In the genomic region with DNA sequence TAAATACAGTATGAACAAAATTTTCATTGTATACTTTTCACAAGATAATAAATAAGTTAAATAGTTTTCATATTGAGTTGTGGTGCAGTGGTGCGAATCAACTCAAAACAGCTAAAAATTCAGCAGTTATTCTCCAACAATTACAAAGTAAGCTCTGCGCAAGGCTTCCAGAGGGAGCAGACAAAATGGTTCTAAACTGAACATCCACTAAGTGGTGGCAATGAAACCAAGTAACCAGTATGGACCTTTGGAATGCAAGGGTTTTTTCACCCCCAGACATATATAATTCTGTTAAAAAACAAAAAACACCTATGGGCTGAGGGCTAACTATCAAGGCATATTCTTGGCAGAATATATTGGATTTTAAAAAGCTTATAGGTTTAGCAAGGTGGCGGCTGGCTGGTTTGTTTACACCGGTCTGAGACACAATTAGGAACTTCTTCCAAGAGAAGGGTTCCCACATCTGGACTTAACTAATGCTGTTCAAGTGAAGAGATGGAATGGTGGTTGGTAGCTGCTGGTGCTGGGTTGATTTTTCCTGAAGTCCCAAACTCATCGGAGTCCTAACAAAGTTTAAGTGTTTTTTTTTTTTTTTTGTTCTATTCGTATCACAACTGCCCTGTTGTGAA, we compare ENCODE assay signal across 8 cellular contexts. TPM values are rescaled to one million over a fixed set of nuclear protein-coding genes. Genes with fewer than 3 reads are reported as not detected.
A peak's percentile ranks its signal among the peaks of the same experiment; 100 is the strongest.
DNase-seq lines count a peak whose midpoint lies in the region; ATAC-seq and TF ChIP-seq lines count a peak whose summit lies in the region.

No MANE protein-coding gene starts in this region.

- no peak for TF ChIP-seq CTCF in cardiac fibroblast (IDR thresholded peaks at IDR 0.05; ENCODE audit: low read depth, low read length)
- no peak for TF ChIP-seq CTCF in GM13977 (IDR thresholded peaks at IDR 0.05; ENCODE audit: extremely low read depth, insufficient read depth, missing control alignments)

- DNase-seq in AML-193 (lab: John Stamatoyannopoulos, UW): peak; percentile 19 to 24
- DNase-seq in LoVo (ENCODE audit: low spot score): peak; percentile 25
- DNase-seq in cardiac fibroblast (ENCODE audit: low read depth in 2 of 2): peak; percentile 54 to 58
- no peak for DNase-seq in mesendoderm
- DNase-seq in aorta: no peak
- DNase-seq in ecto neural progenitor cell (ENCODE audit: low spot score): no peak
- DNase-seq in GM13977 (ENCODE audit: low spot score): no peak

- in situ Hi-C loops in GM13977 (cut with MboI; ENCODE audit: low pct_unique_long_range_greater_than_20kb, low sequenced_read_pairs, unreplicated experiment): loop anchor here (10.0 kb wide), 2 partner anchors 59 to 261 kb away; no protein-coding TSS in a partner anchor

- no peaks in the 10 kb centered on the region for H3K9me3 ChIP-seq in aorta (ENCODE audit: control insufficient read depth, low read length)

- no peak overlapping the region for H3K18ac ChIP-seq in mesendoderm (ENCODE audit: low read length)

- H3K79me1 ChIP-seq in mesendoderm (ENCODE audit: low read length): no peaks in the 10 kb centered on the region

- H3K4me1 ChIP-seq in mesendoderm (ENCODE audit: control insufficient read depth, low read depth, low read length): peaks cover 14% of the 10 kb centered on the region
- H3K4me1 ChIP-seq in aorta (ENCODE audit: control insufficient read depth in 1 of 2, insufficient read depth in 2 of 2, low read length in 2 of 2): no peaks in the 10 kb centered on the region

- peak overlapping the region; percentile 98 for H3K9ac ChIP-seq in mesendoderm (ENCODE audit: low read length)

- H4K8ac ChIP-seq in mesendoderm (ENCODE audit: low read depth, low read length): no peak overlapping the region

- H2AK5ac ChIP-seq in mesendoderm (ENCODE audit: low read length): no peak overlapping the region

- ATAC-seq in aorta (ENCODE audit: low FRiP score) (no peak), GM18868 (IDR thresholded peaks at IDR 0.05; ENCODE audit: unreplicated experiment) (no peak)

- H3K36me3 ChIP-seq in mesendoderm (ENCODE audit: control insufficient read depth, insufficient read depth, low read length): no peaks in the 10 kb centered on the region
- H3K36me3 ChIP-seq in aorta (ENCODE audit: control insufficient read depth in 1 of 2, insufficient read depth in 2 of 2, low read length in 1 of 2): peaks cover 0 to 10% of the 10 kb centered on the region in 2 donors

- intact Hi-C loops in aorta (cut with DNase I): loop anchor here (2.0 to 10.0 kb wide), 5 partner anchors 199 to 1169 kb away; no protein-coding TSS in a partner anchor

- peak overlapping the region; percentile 61 for H3K4me2 ChIP-seq in mesendoderm (ENCODE audit: low read length)

- no peak overlapping the region for H4K5ac ChIP-seq in mesendoderm (ENCODE audit: low read length)

- no peak overlapping the region for H2BK15ac ChIP-seq in mesendoderm (replicated peaks; ENCODE audit: low read depth)

- H2BK120ac ChIP-seq in mesendoderm (ENCODE audit: low read depth, low read length): no peak overlapping the region

- H3K27me3 ChIP-seq in mesendoderm (ENCODE audit: insufficient read depth, low read length, poor library complexity): no peaks in the 10 kb centered on the region
- no peaks in the 10 kb centered on the region for H3K27me3 ChIP-seq in aorta (ENCODE audit: control insufficient read depth in 1 of 2, insufficient read depth in 2 of 2, low read length in 1 of 2)

- H3K79me2 ChIP-seq in mesendoderm (ENCODE audit: control insufficient read depth, insufficient read depth, low read length): peaks cover 35% of the 10 kb centered on the region

- H3K4me3 ChIP-seq in cardiac fibroblast (replicated peaks in 1 of 2; ENCODE audit: low read depth in 2 of 2, low read length in 2 of 2) (peak overlapping the region; percentile 84 to 87), mesendoderm (ENCODE audit: low read length) (peak overlapping the region; percentile 42), aorta (ENCODE audit: low read length in 2 of 2) (peak overlapping the region; percentile 74 to 96)

- H3K27ac ChIP-seq in mesendoderm (ENCODE audit: low read depth, low read length) (no peak overlapping the region), aorta (ENCODE audit: low read depth in 1 of 2, low read length in 2 of 2) (peak overlapping the region in 1 of 2 donors; percentile 34)

- no peak overlapping the region for H3K23ac ChIP-seq in mesendoderm (ENCODE audit: low read length)

- peak overlapping the region; percentile 98 for H3K56ac ChIP-seq in mesendoderm (ENCODE audit: low read length)

- no peak overlapping the region for H2BK5ac ChIP-seq in mesendoderm (ENCODE audit: low read length)

- no CpG with 5 or more reads among the region's 6 CpGs for WGBS in mesendoderm (ENCODE audit: extremely low coverage, insufficient coverage, low lambda C conversion rate)
- WGBS in aorta, 2 donors: 1% methylated on average over 6 of the region's 6 CpGs

- H3K4ac ChIP-seq in mesendoderm (ENCODE audit: low read depth, low read length): no peak overlapping the region

RNA-seq across cellular contexts. Expression of a gene that starts 2.9 kb away (rescaled TPM):
- polyA plus RNA-seq in mesendoderm (2013, experiment 1 of 2): 71.1 TPM
- polyA plus RNA-seq in mesendoderm (2013, experiment 2 of 2): 70.6 TPM
- 100 to 1,000 TPM; 180 to 231 TPM for total RNA-seq in aorta
- 100 to 1,000 TPM in 1 of 2 donors, 10 to 100 TPM in 1; 71.9 to 118 TPM for polyA plus RNA-seq in aorta

Comparison
In these comparisons a context has a peak if more than half of its experiments do, and no peak if none do; other contexts are left out.
1. DNase-seq: peak in AML-193 (2 of 2), LoVo (single experiment) and cardiac fibroblast (2 of 2); none in mesendoderm (single experiment), aorta (0 of 2), ecto neural progenitor cell (single experiment) and GM13977 (single experiment).
2. Peak in every context shown above with its lines, with median percentiles within 50 percentile points of each other: H3K4me3 ChIP-seq.